Comparison of ENCODE assay signal across 10 cellular contexts in genomic region chr6:113540491-113540890, GRCh38.
"Had no signal": no experiment of that assay in that cellular context is flagged by ENCODE, and none has a peak within 500 bp of the region (broad histone marks: within the 10 kb centered on the region; RNA-seq: fewer than 3 reads in every experiment).

No MANE protein-coding gene starts in this region.

- H3K4me1 ChIP-seq: testis had no signal

- H3K27me3 ChIP-seq: dorsolateral prefrontal cortex, hepatocyte, testis had no signal

- H3K27ac ChIP-seq: dorsolateral prefrontal cortex, hepatocyte, testis had no signal

- DNase-seq: activated CD4-positive, alpha-beta T cell treated with anti-CD3 and anti-CD28 coated beads, Interleukin-2, amount 10 ng/mL, durations not matched to agents 7 days and 5 days; activated CD4-positive, CD25-positive, alpha-beta regulatory T cell; activated naive CD4-positive, alpha-beta T cell treated with anti-CD3 and anti-CD28 coated beads for 36 hours; activated T-cell treated with anti-CD3 and anti-CD28 coated beads for 4 hours; dorsolateral prefrontal cortex; stimulated activated CD4-positive, alpha-beta T cell treated with anti-CD3 and anti-CD28 coated beads, Interleukin-4, amount 100 ng/mL, for 1 hour; stimulated activated CD8-positive, alpha-beta memory T cell treated with anti-CD3 and anti-CD28 coated beads, Interleukin-4, amount 100 ng/mL, for 48 hours; stimulated activated naive CD8-positive, alpha-beta T cell treated with anti-CD3 and anti-CD28 coated beads, Interleukin-15, amount 100 ng/mL, for 72 hours; testis had no signal

- H3K9me3 ChIP-seq: testis had no signal

- H3K4me3 ChIP-seq: dorsolateral prefrontal cortex, hepatocyte, testis had no signal
